8 cellular contexts compared by ENCODE assay signal in the genomic region with DNA sequence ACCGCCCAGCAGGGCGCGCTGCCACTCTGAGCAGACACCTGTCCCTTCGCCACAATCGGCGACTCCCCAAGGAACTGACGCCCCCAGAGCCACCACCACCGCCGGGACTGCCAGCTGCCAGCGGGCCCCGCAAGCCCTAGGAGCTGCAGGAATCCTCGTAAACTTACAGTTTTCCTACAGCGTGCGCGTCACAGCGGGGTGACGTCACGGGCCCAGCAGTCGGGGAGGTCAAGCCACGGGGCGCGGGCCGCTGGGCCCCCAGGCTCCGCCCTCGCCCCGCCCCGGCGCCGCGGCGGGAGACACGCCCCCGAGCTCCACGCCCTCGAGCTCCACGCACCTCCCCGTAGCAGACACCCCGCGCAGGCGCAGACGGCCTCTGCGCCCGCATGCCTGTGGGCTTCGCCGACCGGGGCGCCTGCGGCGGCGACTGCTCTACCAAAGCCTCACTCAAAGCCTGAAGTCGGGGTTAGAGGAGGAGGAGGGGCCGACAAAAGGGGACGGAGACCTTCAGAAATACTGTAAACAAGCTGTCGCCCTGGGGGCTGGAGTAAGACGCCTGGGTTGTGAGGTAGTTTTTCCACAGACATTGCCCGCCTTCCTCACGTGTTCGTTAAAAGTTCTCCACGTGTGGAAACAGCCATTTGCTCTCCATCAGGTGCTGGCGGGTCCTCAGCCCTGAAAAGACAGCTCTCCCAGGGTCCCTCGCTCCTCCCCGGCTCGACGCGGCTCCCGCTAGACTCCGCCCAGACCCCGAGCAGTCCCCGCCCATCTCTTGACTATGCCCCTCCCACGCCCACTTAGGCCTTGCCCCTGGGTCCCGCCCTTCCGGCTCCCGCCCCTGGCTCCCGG. TPM values are rescaled to one million over a fixed set of nuclear protein-coding genes. Genes with fewer than 3 reads are reported as not detected.
DNase-seq lines count a peak whose midpoint lies in the region; ATAC-seq and TF ChIP-seq lines count a peak whose summit lies in the region.

A gene with protein sequence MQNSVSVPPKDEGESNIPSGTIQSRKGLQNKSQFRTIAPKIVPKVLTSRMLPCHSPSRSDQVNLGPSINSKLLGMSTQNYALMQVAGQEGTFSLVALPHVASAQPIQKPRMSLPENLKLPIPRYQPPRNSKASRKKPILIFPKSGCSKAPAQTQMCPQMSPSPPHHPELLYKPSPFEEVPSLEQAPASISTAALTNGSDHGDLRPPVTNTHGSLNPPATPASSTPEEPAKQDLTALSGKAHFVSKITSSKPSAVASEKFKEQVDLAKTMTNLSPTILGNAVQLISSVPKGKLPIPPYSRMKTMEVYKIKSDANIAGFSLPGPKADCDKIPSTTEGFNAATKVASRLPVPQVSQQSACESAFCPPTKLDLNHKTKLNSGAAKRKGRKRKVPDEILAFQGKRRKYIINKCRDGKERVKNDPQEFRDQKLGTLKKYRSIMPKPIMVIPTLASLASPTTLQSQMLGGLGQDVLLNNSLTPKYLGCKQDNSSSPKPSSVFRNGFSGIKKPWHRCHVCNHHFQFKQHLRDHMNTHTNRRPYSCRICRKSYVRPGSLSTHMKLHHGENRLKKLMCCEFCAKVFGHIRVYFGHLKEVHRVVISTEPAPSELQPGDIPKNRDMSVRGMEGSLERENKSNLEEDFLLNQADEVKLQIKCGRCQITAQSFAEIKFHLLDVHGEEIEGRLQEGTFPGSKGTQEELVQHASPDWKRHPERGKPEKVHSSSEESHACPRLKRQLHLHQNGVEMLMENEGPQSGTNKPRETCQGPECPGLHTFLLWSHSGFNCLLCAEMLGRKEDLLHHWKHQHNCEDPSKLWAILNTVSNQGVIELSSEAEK (minus strand): TSS at position 200 of the 849 bp plus-strand sequence. CDS start 154,831 bp downstream, outside the sequence.

- H3K4me3 ChIP-seq in HCT116 (replicated peaks in 1 of 2; ENCODE audit: low read depth in 1 of 2, low read length in 2 of 2) (peak within 1 kb of the TSS; percentile 57 to 65), MM.1S (ENCODE audit: low read length) (peak within 1 kb of the TSS; percentile 88)

- H3K4me1 ChIP-seq in HCT116 (ENCODE audit: control insufficient read depth in 1 of 2, insufficient read depth in 2 of 2, low read length in 2 of 2) (peaks cover 8 to 41% of the 10 kb centered on the region in 2 experiments), MM.1S (ENCODE audit: low read length) (peaks cover 29% of the 10 kb centered on the region)

- DNase-seq in GM04503 (ENCODE audit: low read depth) (peak; percentile 64), HCT116 (ENCODE audit: low read depth, low spot score) (peak; percentile 80), MM.1S (peak; percentile 93), SIG-M5 treated with dmso at 0.1 percent for 504 hours (lab: John Stamatoyannopoulos, UW; ENCODE audit: unreplicated experiment) (peak; percentile 85), foreskin melanocyte (peak; percentile 83), non-pigmented ciliary epithelial cell (ENCODE audit: low read depth) (peak; percentile 83), substantia nigra (lab: John Stamatoyannopoulos, UW) (peak; percentile 83 to 98 (median 93))
- peak; percentile 94 for DNase-seq in activated naive CD4-positive, alpha-beta T cell treated with Interleukin-2 at 50 U/mL for 16 hours

- H3K4me2 ChIP-seq in HCT116 (ENCODE audit: low read length) = peak within 1 kb of the TSS; percentile 87
- peak within 1 kb of the TSS; percentile 98 for H3K4me2 ChIP-seq in MM.1S (ENCODE audit: low read depth, low read length)

- no peaks in the 10 kb centered on the region for H3K79me2 ChIP-seq in HCT116 (ENCODE audit: insufficient read depth, low read length)
- peaks cover 8% of the 10 kb centered on the region; the same call in 1 of the 2 replicates for H3K79me2 ChIP-seq in MM.1S (ENCODE audit: low read length)

- peak; percentile 81 for TF ChIP-seq RAD21 in HCT116 (IDR thresholded peaks at IDR 0.05; ENCODE audit: low read depth)

- H3K36me3 ChIP-seq in HCT116 (ENCODE audit: control insufficient read depth in 1 of 2, insufficient read depth in 2 of 2, low read length in 2 of 2) (no peaks in the 10 kb centered on the region), MM.1S (replicated peaks; ENCODE audit: insufficient read depth, low read length) (no peaks in the 10 kb centered on the region)

- H3K9ac ChIP-seq in HCT116 (ENCODE audit: low read length) = peak within 1 kb of the TSS; percentile 72
- H3K9ac ChIP-seq in MM.1S (ENCODE audit: low read length) = peak within 1 kb of the TSS; percentile 97

- H4K20me1 ChIP-seq in HCT116 (ENCODE audit: insufficient read depth) (no peaks in the 10 kb centered on the region), MM.1S (ENCODE audit: insufficient read depth, low read length) (no peaks in the 10 kb centered on the region)

- H3K9me2 ChIP-seq in HCT116 (ENCODE audit: insufficient read depth) (no peaks in the 10 kb centered on the region), MM.1S (replicated peaks; ENCODE audit: insufficient read depth, low read length) (no peaks in the 10 kb centered on the region)

- TF ChIP-seq POLR2A in HCT116 (IDR thresholded peaks at IDR 0.05; ENCODE audit: borderline replicate concordance, extremely low read depth, insufficient read depth, insufficient read length) = peak; percentile 60

- POLR2A ChIA-PET in HCT116 (lab: Charles Lee) = interaction anchor here (0.8 to 1.2 kb wide), 3 partner anchors 9 to 36 kb away, joined by 4 to 6 read pairs (median 5); no protein-coding TSS in a partner anchor

- H3K27ac ChIP-seq in HCT116 (ENCODE audit: low read depth, low read length) (peak within 1 kb of the TSS; percentile 79), MM.1S (ENCODE audit: low read length) (peak within 1 kb of the TSS; percentile 97), substantia nigra (ENCODE audit: low read depth, low read length, poor library complexity, severe bottlenecking) (peak within 1 kb of the TSS; percentile 95)

- H3F3A ChIP-seq in MM.1S (ENCODE audit: insufficient read depth, low read length) = peaks cover 14% of the 10 kb centered on the region

- RAD21 ChIA-PET in HCT116 (lab: Charles Lee; ENCODE audit: low non-redundant PET in 1 of 2, low total read pairs in 2 of 2, uncharacterized antibody in 2 of 2, unreplicated experiment in 2 of 2) = interaction anchor here (0.6 to 0.9 kb wide), 3 partner anchors 29 to 280 kb away, joined by 3 read pairs; no protein-coding TSS in a partner anchor

- peak; percentile 90 for ATAC-seq in HCT116

- CTCF ChIA-PET in HCT116 (lab: Charles Lee) = interaction anchor here (0.8 to 1.7 kb wide), 7 partner anchors 13 to 437 kb away, joined by 3 to 8 read pairs (median 3); no protein-coding TSS in a partner anchor

- H3K9me3 ChIP-seq in HCT116 (ENCODE audit: control insufficient read depth in 1 of 2, insufficient read depth in 1 of 2, low read depth in 1 of 2, low read length in 2 of 2) (no peaks in the 10 kb centered on the region), MM.1S (replicated peaks; ENCODE audit: insufficient read depth, low read length) (no peaks in the 10 kb centered on the region)

- H2AFZ ChIP-seq in HCT116 (ENCODE audit: low read depth, low read length, poor library complexity, severe bottlenecking) (peak within 1 kb of the TSS; percentile 85), MM.1S (ENCODE audit: low read length) (peak within 1 kb of the TSS; percentile 98)

- intact Hi-C loops in HCT116 (cut with micrococcal nuclease) = loop anchor here (1.0 to 5.0 kb wide), 2 partner anchors 287 to 730 kb away; a partner anchor contains a TSS

- BruUV-seq in HCT116 (replicated peaks; lab: Mats Ljungman, UMichigan) = no TSS peak

- H3K27me3 ChIP-seq in HCT116 (ENCODE audit: insufficient read depth, low read length) (no peaks in the 10 kb centered on the region), MM.1S (replicated peaks; ENCODE audit: insufficient read depth, low read length) (no peaks in the 10 kb centered on the region)

- TF ChIP-seq CTCF in HCT116 (IDR thresholded peaks at IDR 0.05 in 2 of 3, conservative IDR thresholded peaks at IDR 0.05 in 1 of 3; ENCODE audit: borderline replicate concordance in 1 of 3, insufficient read depth in 1 of 3, low read depth in 2 of 3, low read length in 2 of 3) = peak; percentile 27 to 59 (median 56); a peak in 4 of 6 replicates
- TF ChIP-seq CTCF in MM.1S (IDR thresholded peaks at IDR 0.05; ENCODE audit: low read length) = peak; percentile 75

TF ChIP-seq in HCT116, 20 proteins besides CTCF, POLR2A, EP300 and RAD21 (continues in another document):
- TF ChIP-seq CBX3 (IDR thresholded peaks at IDR 0.05; ENCODE audit: low read depth) (peak; percentile 54; the same call in 1 of the 2 replicates), CEBPB (IDR thresholded peaks at IDR 0.05; ENCODE audit: low read depth) (no peak), ZFX (IDR thresholded peaks at IDR 0.05) (peak; percentile 36; the same call in 1 of the 2 replicates), POLR2AphosphoS5 (IDR thresholded peaks at IDR 0.05; ENCODE audit: low read depth, low read length) (peak; percentile 79), EZH2phosphoT487 (IDR thresholded peaks at IDR 0.05; ENCODE audit: borderline replicate concordance) (no peak), JUND (IDR thresholded peaks at IDR 0.05) (no peak), YY1 (IDR thresholded peaks at IDR 0.05; ENCODE audit: extremely low read depth, insufficient replicate concordance, low read depth, low read length) (peak; percentile 2), TCF7L2 (IDR thresholded peaks at IDR 0.05; ENCODE audit: borderline replicate concordance, extremely low read depth, insufficient read depth, insufficient read length) (no peak), EGR1 (IDR thresholded peaks at IDR 0.05; ENCODE audit: low read depth) (peak; percentile 76)
- TF ChIP-seq, protein P1, sequence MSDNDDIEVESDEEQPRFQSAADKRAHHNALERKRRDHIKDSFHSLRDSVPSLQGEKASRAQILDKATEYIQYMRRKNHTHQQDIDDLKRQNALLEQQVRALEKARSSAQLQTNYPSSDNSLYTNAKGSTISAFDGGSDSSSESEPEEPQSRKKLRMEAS (IDR thresholded peaks at IDR 0.05) = peak; percentile 88
- TF ChIP-seq, protein P2, sequence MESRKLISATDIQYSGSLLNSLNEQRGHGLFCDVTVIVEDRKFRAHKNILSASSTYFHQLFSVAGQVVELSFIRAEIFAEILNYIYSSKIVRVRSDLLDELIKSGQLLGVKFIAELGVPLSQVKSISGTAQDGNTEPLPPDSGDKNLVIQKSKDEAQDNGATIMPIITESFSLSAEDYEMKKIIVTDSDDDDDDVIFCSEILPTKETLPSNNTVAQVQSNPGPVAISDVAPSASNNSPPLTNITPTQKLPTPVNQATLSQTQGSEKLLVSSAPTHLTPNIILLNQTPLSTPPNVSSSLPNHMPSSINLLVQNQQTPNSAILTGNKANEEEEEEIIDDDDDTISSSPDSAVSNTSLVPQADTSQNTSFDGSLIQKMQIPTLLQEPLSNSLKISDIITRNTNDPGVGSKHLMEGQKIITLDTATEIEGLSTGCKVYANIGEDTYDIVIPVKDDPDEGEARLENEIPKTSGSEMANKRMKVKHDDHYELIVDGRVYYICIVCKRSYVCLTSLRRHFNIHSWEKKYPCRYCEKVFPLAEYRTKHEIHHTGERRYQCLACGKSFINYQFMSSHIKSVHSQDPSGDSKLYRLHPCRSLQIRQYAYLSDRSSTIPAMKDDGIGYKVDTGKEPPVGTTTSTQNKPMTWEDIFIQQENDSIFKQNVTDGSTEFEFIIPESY (IDR thresholded peaks at IDR 0.05; ENCODE audit: extremely low read depth, insufficient replicate concordance, low read length) = peak; percentile 13

RNA-seq across cellular contexts. Expression of the gene that starts here (rescaled TPM):
- 3.3 TPM for total RNA-seq in HCT116 (2021; ENCODE audit: unreplicated experiment)
- polyA plus RNA-seq in HCT116 (2012) = 2.9 and 3.5 TPM in 2 replicates

Comparison
In these comparisons a context has a peak if more than half of its experiments do, and no peak if none do; other contexts are left out.
1. Peak in every context shown above with its lines: DNase-seq, ATAC-seq, H3K4me3 ChIP-seq and H3K27ac ChIP-seq.